ENCODE assay signal across 21 cellular contexts in the genomic region with DNA sequence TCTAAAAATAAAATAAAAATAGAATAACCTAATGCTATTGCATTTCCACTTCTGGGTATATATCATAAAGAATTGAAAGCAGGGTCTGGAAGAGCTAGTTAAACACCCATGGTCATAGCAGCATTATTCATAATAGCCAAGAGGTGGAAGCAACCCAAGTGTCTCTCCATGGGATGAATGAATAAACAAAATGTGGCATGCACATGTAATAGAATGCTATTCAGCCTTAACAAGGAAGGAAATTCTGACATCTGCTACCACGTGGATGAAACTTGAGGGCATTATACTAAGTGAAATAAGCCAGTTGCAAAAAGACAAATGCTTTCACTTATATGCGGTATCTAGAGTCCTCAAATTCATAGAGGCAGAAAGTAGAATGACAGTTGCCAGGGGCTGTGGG.
DNase-seq lines count a peak whose midpoint lies in the region; ATAC-seq and TF ChIP-seq lines count a peak whose summit lies in the region.
"Had no signal": no experiment of that assay in that cellular context is flagged by ENCODE, and none has a peak within 500 bp of the region (broad histone marks: within the 10 kb centered on the region; RNA-seq: fewer than 3 reads in every experiment).

No MANE protein-coding gene starts in this region.

- no peaks in the 10 kb centered on the region for H3K27me3 Mint-ChIP-seq in activated CD8-positive, alpha-beta T cell treated with anti-CD3 and anti-CD28 coated beads for 36 hours
- no peaks in the 10 kb centered on the region for H3K27me3 Mint-ChIP-seq in activated CD8-positive, alpha-beta T cell treated with anti-CD3 and anti-CD28 coated beads, Interleukin-2, amount 10 ng/mL, durations not matched to agents 7 days and 5 days (ENCODE audit: low read depth)
- H3K27me3 Mint-ChIP-seq in brain, result peaks cover 6% of the 10 kb centered on the region

- no peak for TF ChIP-seq POLR2A in lower leg skin (IDR thresholded peaks at IDR 0.05)
- TF ChIP-seq POLR2A in upper lobe of left lung (IDR thresholded peaks at IDR 0.05), result no peak

- no peak for TF ChIP-seq CTCF in activated CD8-positive, alpha-beta T cell treated with anti-CD3 and anti-CD28 coated beads for 36 hours (IDR thresholded peaks at IDR 0.05)
- TF ChIP-seq CTCF in brain (conservative IDR thresholded peaks at IDR 0.05) (no peak), lower leg skin (IDR thresholded peaks at IDR 0.05) (no peak), upper lobe of left lung (IDR thresholded peaks at IDR 0.05) (no peak)

- H3K36me3 Mint-ChIP-seq in activated CD8-positive, alpha-beta T cell treated with anti-CD3 and anti-CD28 coated beads for 36 hours (ENCODE audit: low read depth), result peaks cover 11% of the 10 kb centered on the region
- no peaks in the 10 kb centered on the region for H3K36me3 Mint-ChIP-seq in activated CD8-positive, alpha-beta T cell treated with anti-CD3 and anti-CD28 coated beads, Interleukin-2, amount 10 ng/mL, durations not matched to agents 7 days and 5 days (ENCODE audit: low read depth)
- peaks cover 15% of the 10 kb centered on the region for H3K36me3 Mint-ChIP-seq in brain
- H3K36me3 Mint-ChIP-seq: CD4-positive, alpha-beta memory T cell had no signal

- peaks cover 39% of the 10 kb centered on the region for H3K4me1 Mint-ChIP-seq in activated CD8-positive, alpha-beta T cell treated with anti-CD3 and anti-CD28 coated beads for 36 hours (ENCODE audit: low read depth)
- H3K4me1 Mint-ChIP-seq in activated CD8-positive, alpha-beta T cell treated with anti-CD3 and anti-CD28 coated beads, Interleukin-2, amount 10 ng/mL, durations not matched to agents 7 days and 5 days (ENCODE audit: low read depth), result peaks cover 22% of the 10 kb centered on the region
- H3K4me1 Mint-ChIP-seq in brain, result peaks cover 47% of the 10 kb centered on the region

- DNase-seq in activated CD8-positive, alpha-beta T cell treated with anti-CD3 and anti-CD28 coated beads for 36 hours, result no peak
- no peak for DNase-seq in activated CD8-positive, alpha-beta T cell treated with anti-CD3 and anti-CD28 coated beads, Interleukin-2, amount 10 ng/mL, durations not matched to agents 7 days and 5 days
- DNase-seq in HT-29 (ENCODE audit: low spot score), result peak; percentile 11
- peak; percentile 49 for DNase-seq in myocyte (ENCODE audit: low read depth)
- DNase-seq in lower leg skin (ENCODE audit: low spot score in 2 of 2), result no peak
- DNase-seq in upper lobe of left lung, result no peak
- DNase-seq in DMS153 (lab: John Stamatoyannopoulos, UW), result no peak
- DNase-seq: CD4-positive, alpha-beta memory T cell; DND-41; effector CD4-positive, alpha-beta T cell; foreskin keratinocyte; mucosa of descending colon; NCI-H2029 treated with DMSO at 0.1 percent for 48 hours; NCI-H510A; SHP77; T-helper 9 cell had no signal

- peak overlapping the region; percentile 4 for H3K27ac Mint-ChIP-seq in activated CD8-positive, alpha-beta T cell treated with anti-CD3 and anti-CD28 coated beads for 36 hours
- no peak overlapping the region for H3K27ac Mint-ChIP-seq in activated CD8-positive, alpha-beta T cell treated with anti-CD3 and anti-CD28 coated beads, Interleukin-2, amount 10 ng/mL, durations not matched to agents 7 days and 5 days
- H3K27ac Mint-ChIP-seq in brain, result peak overlapping the region in 4 of 5 experiments; percentile 6 to 49 (median 30)
- H3K27ac Mint-ChIP-seq: CD4-positive, alpha-beta memory T cell had no signal

- WGBS in lower leg skin, 2 donors, result 57 to 69% methylated on average over 2 of the region's 2 CpGs
- 53 to 62% methylated on average over 2 of the region's 2 CpGs for WGBS in upper lobe of left lung, 2 donors

- intact Hi-C loops in activated CD8-positive, alpha-beta T cell treated with anti-CD3 and anti-CD28 coated beads for 36 hours (cut with micrococcal nuclease), result loop anchor here (5.0 kb wide), 1 partner anchor 46 kb away; no protein-coding TSS in a partner anchor
- intact Hi-C loops in lower leg skin (cut with DNase I; ENCODE audit: low total_unique reads), result no loop called here

- no peak for TF ChIP-seq EP300 in upper lobe of left lung (IDR thresholded peaks at IDR 0.05)

- CTCF ChIA-PET in activated CD8-positive, alpha-beta T cell treated with anti-CD3 and anti-CD28 coated beads for 36 hours (lab: Charles Lee), result interaction anchor here (1.0 kb wide), 1 partner anchor 9 kb away, joined by 3 read pairs; no protein-coding TSS in a partner anchor
- CTCF ChIA-PET in activated CD8-positive, alpha-beta T cell treated with anti-CD3 and anti-CD28 coated beads, Interleukin-2, amount 10 ng/mL, durations not matched to agents 7 days and 5 days (lab: Charles Lee), result no interaction called here

- H3K36me3 ChIP-seq in upper lobe of left lung, result no peaks in the 10 kb centered on the region
- H3K36me3 ChIP-seq: cardiac muscle cell, right atrium auricular region had no signal

- no peaks in the 10 kb centered on the region for H3K4me1 ChIP-seq in upper lobe of left lung
- H3K4me1 ChIP-seq: foreskin keratinocyte had no signal

- no peak overlapping the region for H3K27ac ChIP-seq in upper lobe of left lung
- H3K27ac ChIP-seq: cardiac muscle cell, foreskin keratinocyte, right atrium auricular region had no signal

- POLR2A ChIA-PET in activated CD8-positive, alpha-beta T cell treated with anti-CD3 and anti-CD28 coated beads for 36 hours (lab: Charles Lee), result interaction anchor here (0.7 kb wide), 1 partner anchor 11 kb away, joined by 3 read pairs; no protein-coding TSS in a partner anchor
- POLR2A ChIA-PET in activated CD8-positive, alpha-beta T cell treated with anti-CD3 and anti-CD28 coated beads, Interleukin-2, amount 10 ng/mL, durations not matched to agents 7 days and 5 days (lab: Charles Lee), result no interaction called here

- no peak for ATAC-seq in activated CD8-positive, alpha-beta T cell treated with anti-CD3 and anti-CD28 coated beads for 36 hours
- no peak for ATAC-seq in activated CD8-positive, alpha-beta T cell treated with anti-CD3 and anti-CD28 coated beads, Interleukin-2, amount 10 ng/mL, durations not matched to agents 7 days and 5 days
- no peak for ATAC-seq in upper lobe of left lung (ENCODE audit: low FRiP score in 2 of 2)
- ATAC-seq: activated naive CD4-positive, alpha-beta T cell treated with anti-CD3 and anti-CD28 coated beads, Interleukin-2, amount 50 U/mL, for 72 hours; foreskin keratinocyte; left lobe of liver; mucosa of descending colon had no signal

- no peak overlapping the region for H3K4me3 Mint-ChIP-seq in activated CD8-positive, alpha-beta T cell treated with anti-CD3 and anti-CD28 coated beads for 36 hours
- no peak overlapping the region for H3K4me3 Mint-ChIP-seq in activated CD8-positive, alpha-beta T cell treated with anti-CD3 and anti-CD28 coated beads, Interleukin-2, amount 10 ng/mL, durations not matched to agents 7 days and 5 days
- H3K4me3 Mint-ChIP-seq in brain, result no peak overlapping the region
- H3K4me3 Mint-ChIP-seq: CD4-positive, alpha-beta memory T cell had no signal

- H3K4me3 ChIP-seq in lower leg skin (ENCODE audit: low read depth, poor library complexity, severe bottlenecking) (no peak overlapping the region), upper lobe of left lung (no peak overlapping the region)
- H3K4me3 ChIP-seq: cardiac muscle cell, mucosa of descending colon, right atrium auricular region had no signal

- H3K9me3 ChIP-seq in upper lobe of left lung, result no peaks in the 10 kb centered on the region
- H3K9me3 ChIP-seq: mucosa of descending colon, right atrium auricular region had no signal

- no peaks in the 10 kb centered on the region for H3K9me3 Mint-ChIP-seq in activated CD8-positive, alpha-beta T cell treated with anti-CD3 and anti-CD28 coated beads for 36 hours
- no peaks in the 10 kb centered on the region for H3K9me3 Mint-ChIP-seq in activated CD8-positive, alpha-beta T cell treated with anti-CD3 and anti-CD28 coated beads, Interleukin-2, amount 10 ng/mL, durations not matched to agents 7 days and 5 days (ENCODE audit: insufficient read depth)
- peaks cover 0 to 3% (median 0%) of the 10 kb centered on the region in 5 experiments for H3K9me3 Mint-ChIP-seq in brain
- H3K9me3 Mint-ChIP-seq: activated naive CD4-positive, alpha-beta T cell treated with anti-CD3 and anti-CD28 coated beads, Interleukin-2, amount 50 U/mL, for 72 hours; CD4-positive, alpha-beta memory T cell had no signal

- no peaks in the 10 kb centered on the region for H3K27me3 ChIP-seq in upper lobe of left lung
- H3K27me3 ChIP-seq: foreskin keratinocyte, right atrium auricular region had no signal

Comparison
In these comparisons a context has a peak if more than half of its experiments do, and no peak if none do; other contexts are left out.
1. DNase-seq: peak in HT-29 (single experiment) and myocyte (single experiment); none in activated CD8-positive, alpha-beta T cell treated with anti-CD3 and anti-CD28 coated beads for 36 hours (single experiment), activated CD8-positive, alpha-beta T cell treated with anti-CD3 and anti-CD28 coated beads, Interleukin-2, amount 10 ng/mL, durations not matched to agents 7 days and 5 days (single experiment), lower leg skin (0 of 2), upper lobe of left lung (0 of 2) and DMS153 (single experiment).